In the genomic region with DNA sequence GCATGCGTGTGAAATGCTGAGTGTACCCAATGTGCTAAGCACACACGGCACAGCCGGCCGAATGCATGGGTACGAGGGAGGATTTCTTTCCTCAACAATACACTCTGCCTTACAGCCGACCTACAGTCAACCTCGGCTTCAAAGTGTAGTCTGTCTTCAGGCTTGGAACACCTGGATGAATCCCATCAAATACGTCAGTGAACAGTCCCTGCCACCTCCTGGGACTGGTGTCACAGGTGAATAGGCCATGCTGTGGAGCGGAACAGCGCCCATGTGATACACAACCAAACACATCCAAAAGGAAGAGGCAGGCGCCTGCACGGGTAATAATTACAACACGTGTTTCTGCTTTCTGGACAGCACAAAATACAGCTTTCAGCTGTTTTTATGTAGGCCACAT, we compare ENCODE assay signal across 16 cellular contexts.
"Had no signal": no experiment of that assay in that cellular context is flagged by ENCODE, and none has a peak within 500 bp of the region (broad histone marks: within the 10 kb centered on the region; RNA-seq: fewer than 3 reads in every experiment).

No MANE protein-coding gene starts in this region.

- FAIRE-seq: pancreas had no signal

- H3K27me3 ChIP-seq: breast epithelium, heart right ventricle, pancreas, upper lobe of left lung had no signal

- H3K4me3 ChIP-seq: breast epithelium, heart right ventricle, pancreas, upper lobe of left lung had no signal

- H3K4me1 ChIP-seq: breast epithelium, pancreas had no signal

- H3K9me3 Mint-ChIP-seq: T-helper 2 cell treated with Interferon-gamma antibody and Interleukin-4, amounts not matched to agents 5 μg/mL and 100 μg/mL, for 36 hours had no signal

- H3K27ac Mint-ChIP-seq: T-helper 2 cell treated with Interferon-gamma antibody and Interleukin-4, amounts not matched to agents 5 μg/mL and 100 μg/mL, for 36 hours had no signal

- H3K27ac ChIP-seq: breast epithelium, epithelial cell of prostate, heart right ventricle, pancreas, upper lobe of left lung had no signal

- DNase-seq: activated naive CD4-positive, alpha-beta T cell; activated T-cell treated with anti-CD3 and anti-CD28 coated beads for 4 hours; aorta; dermis blood vessel endothelial cell; foreskin melanocyte; heart right ventricle; pancreas; stimulated activated CD4-positive, alpha-beta T cell treated with anti-CD3 and anti-CD28 coated beads, Interleukin-12 subunit alpha, Interleukin-12 subunit beta, amount 100 ng/mL, for 4 hours; stimulated activated CD4-positive, alpha-beta T cell treated with anti-CD3 and anti-CD28 coated beads, Interleukin-2, amount 100 ng/mL, for 24 hours; substantia nigra; upper lobe of left lung had no signal

- ATAC-seq: activated CD4-positive, CD25-positive, alpha-beta regulatory T cell treated with anti-CD3 and anti-CD28 coated beads, Interleukin-2, amount 50 U/mL, for 24 hours; heart right ventricle; left lobe of liver; pancreas had no signal

- H3K4me3 Mint-ChIP-seq: T-helper 2 cell treated with Interferon-gamma antibody and Interleukin-4, amounts not matched to agents 5 μg/mL and 100 μg/mL, for 36 hours had no signal

- H3K36me3 ChIP-seq: breast epithelium had no signal

- H3K9me3 ChIP-seq: breast epithelium, heart right ventricle, pancreas, upper lobe of left lung had no signal
